Comparison of ENCODE assay signal across 14 cellular contexts in the genomic region with DNA sequence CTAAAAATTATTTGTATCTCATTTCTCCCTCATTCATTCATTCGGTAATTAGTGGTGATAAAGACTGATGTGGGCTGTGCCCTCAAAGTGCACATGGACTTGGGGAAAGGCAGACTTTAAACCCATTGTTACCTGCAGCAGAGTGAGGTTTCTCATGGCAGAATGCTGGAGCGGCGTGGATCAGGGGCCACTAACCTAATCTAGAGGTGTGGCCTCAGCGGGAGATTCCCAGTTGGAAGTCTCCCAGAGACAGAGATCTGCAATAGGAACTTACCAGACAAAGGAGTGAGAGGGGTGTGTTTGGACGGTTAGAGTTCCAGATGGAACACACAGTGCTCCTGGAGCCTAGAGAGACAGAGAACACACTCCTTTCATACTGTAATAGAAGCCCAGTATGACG.
DNase-seq lines count a peak whose midpoint lies in the region; ATAC-seq and TF ChIP-seq lines count a peak whose summit lies in the region.
"Had no signal": no experiment of that assay in that cellular context is flagged by ENCODE, and none has a peak within 500 bp of the region (broad histone marks: within the 10 kb centered on the region; RNA-seq: fewer than 3 reads in every experiment).

No MANE protein-coding gene starts in this region.

- WGBS in mesendoderm (ENCODE audit: extremely low coverage, insufficient coverage, low lambda C conversion rate), result no CpG with 5 or more reads among the region's 6 CpGs

- peaks cover 0 to 15% of the 10 kb centered on the region in 2 donors for H3K36me3 Mint-ChIP-seq in activated naive CD4-positive, alpha-beta T cell treated with anti-CD3 and anti-CD28 coated beads, Interleukin-2, amount 50 U/mL, for 72 hours
- H3K36me3 Mint-ChIP-seq in activated naive CD4-positive, alpha-beta T cell treated with anti-CD3 and anti-CD28 coated beads, Interleukin-2, amount 10 ng/mL, durations not matched to agents 7 days and 5 days, result peaks cover 35% of the 10 kb centered on the region
- peaks cover 37 to 50% (median 43%) of the 10 kb centered on the region in 3 donors for H3K36me3 Mint-ChIP-seq in immature natural killer cell

- H3K9me3 Mint-ChIP-seq in activated naive CD4-positive, alpha-beta T cell treated with anti-CD3 and anti-CD28 coated beads, Interleukin-2, amount 50 U/mL, for 72 hours, result no peaks in the 10 kb centered on the region
- no peaks in the 10 kb centered on the region for H3K9me3 Mint-ChIP-seq in activated naive CD4-positive, alpha-beta T cell treated with anti-CD3 and anti-CD28 coated beads, Interleukin-2, amount 10 ng/mL, durations not matched to agents 7 days and 5 days
- H3K9me3 Mint-ChIP-seq in immature natural killer cell, result no peaks in the 10 kb centered on the region
- H3K9me3 Mint-ChIP-seq: CD8-positive, alpha-beta T cell; H9 had no signal

- no peak overlapping the region for H2BK5ac ChIP-seq in mesendoderm (ENCODE audit: low read length)

- H3K4me1 ChIP-seq in mesendoderm (ENCODE audit: control insufficient read depth, low read depth, low read length), result no peaks in the 10 kb centered on the region
- H3K4me1 ChIP-seq: BLaER1 treated with 17β-estradiol and CSF1 and Interleukin-3, amounts not matched to agents 10 nM and 100 nM had no signal

- no peak for TF ChIP-seq RAD21 in Ishikawa (IDR thresholded peaks at IDR 0.05; ENCODE audit: low read depth)

- no peak overlapping the region for H3K9ac ChIP-seq in mesendoderm (ENCODE audit: low read length)
- H3K9ac ChIP-seq: BLaER1 treated with 17β-estradiol and CSF1 and Interleukin-3, amounts not matched to agents 10 nM and 100 nM had no signal

- ATAC-seq in activated naive CD4-positive, alpha-beta T cell treated with anti-CD3 and anti-CD28 coated beads, Interleukin-2, amount 50 U/mL, for 72 hours, result no peak
- ATAC-seq in GM18861 (IDR thresholded peaks at IDR 0.05; ENCODE audit: unreplicated experiment), result no peak
- ATAC-seq: CD8-positive, alpha-beta T cell; HepG2 had no signal

- no peaks in the 10 kb centered on the region for H3K79me1 ChIP-seq in mesendoderm (ENCODE audit: low read length)

- H3K36me3 ChIP-seq in mesendoderm (ENCODE audit: control insufficient read depth, insufficient read depth, low read length), result no peaks in the 10 kb centered on the region

- no peak for TF ChIP-seq EP300 in Ishikawa (IDR thresholded peaks at IDR 0.05; ENCODE audit: borderline replicate concordance)

- no peak overlapping the region for H3K18ac ChIP-seq in mesendoderm (ENCODE audit: low read length)

- no peak overlapping the region for H4K8ac ChIP-seq in mesendoderm (ENCODE audit: low read depth, low read length)

- H3K4me3 ChIP-seq in mesendoderm (ENCODE audit: low read length), result no peak overlapping the region
- H3K4me3 ChIP-seq: BLaER1 treated with 17β-estradiol and CSF1 and Interleukin-3, amounts not matched to agents 10 nM and 100 nM had no signal

- H3K27ac ChIP-seq in mesendoderm (ENCODE audit: low read depth, low read length), result no peak overlapping the region
- H3K27ac ChIP-seq: BLaER1 treated with 17β-estradiol and CSF1 and Interleukin-3, amounts not matched to agents 10 nM and 100 nM had no signal

- H3K4ac ChIP-seq in mesendoderm (ENCODE audit: low read depth, low read length), result no peak overlapping the region

- H4K5ac ChIP-seq in mesendoderm (ENCODE audit: low read length), result no peak overlapping the region

- H3K4me1 Mint-ChIP-seq in activated naive CD4-positive, alpha-beta T cell treated with anti-CD3 and anti-CD28 coated beads, Interleukin-2, amount 10 ng/mL, durations not matched to agents 7 days and 5 days, result peaks cover 2% of the 10 kb centered on the region
- peaks cover 6% of the 10 kb centered on the region in 2 donors for H3K4me1 Mint-ChIP-seq in immature natural killer cell
- H3K4me1 Mint-ChIP-seq: B cell had no signal

- H3K4me3 Mint-ChIP-seq in activated naive CD4-positive, alpha-beta T cell treated with anti-CD3 and anti-CD28 coated beads, Interleukin-2, amount 10 ng/mL, durations not matched to agents 7 days and 5 days, result no peak overlapping the region
- no peak overlapping the region for H3K4me3 Mint-ChIP-seq in immature natural killer cell
- H3K4me3 Mint-ChIP-seq: B cell; CD8-positive, alpha-beta T cell; H9 had no signal

- H3K4me2 ChIP-seq in mesendoderm (ENCODE audit: low read length), result no peak overlapping the region
- H3K4me2 ChIP-seq: BLaER1 treated with 17β-estradiol and CSF1 and Interleukin-3, amounts not matched to agents 10 nM and 100 nM had no signal

- no peaks in the 10 kb centered on the region for H3K27me3 Mint-ChIP-seq in activated naive CD4-positive, alpha-beta T cell treated with anti-CD3 and anti-CD28 coated beads, Interleukin-2, amount 10 ng/mL, durations not matched to agents 7 days and 5 days
- peaks cover 0 to 3% (median 2%) of the 10 kb centered on the region in 3 donors for H3K27me3 Mint-ChIP-seq in immature natural killer cell (ENCODE audit: low read depth in 3 of 3)
- H3K27me3 Mint-ChIP-seq: B cell had no signal

- H3K27ac Mint-ChIP-seq in activated naive CD4-positive, alpha-beta T cell treated with anti-CD3 and anti-CD28 coated beads, Interleukin-2, amount 50 U/mL, for 72 hours, result peak overlapping the region; percentile 1 to 67
- H3K27ac Mint-ChIP-seq in activated naive CD4-positive, alpha-beta T cell treated with anti-CD3 and anti-CD28 coated beads, Interleukin-2, amount 10 ng/mL, durations not matched to agents 7 days and 5 days, result no peak overlapping the region
- H3K27ac Mint-ChIP-seq in immature natural killer cell, result no peak overlapping the region
- H3K27ac Mint-ChIP-seq: B cell; CD8-positive, alpha-beta T cell had no signal

- H2AK5ac ChIP-seq in mesendoderm (ENCODE audit: low read length), result no peak overlapping the region

- H3K79me2 ChIP-seq in mesendoderm (ENCODE audit: control insufficient read depth, insufficient read depth, low read length), result no peaks in the 10 kb centered on the region

- no peak overlapping the region for H2BK15ac ChIP-seq in mesendoderm (replicated peaks; ENCODE audit: low read depth)

- no peak overlapping the region for H2BK120ac ChIP-seq in mesendoderm (ENCODE audit: low read depth, low read length)

- CTCF ChIA-PET in activated naive CD4-positive, alpha-beta T cell treated with anti-CD3 and anti-CD28 coated beads, Interleukin-2, amount 10 ng/mL, durations not matched to agents 7 days and 5 days (lab: Charles Lee), result no interaction called here

- H3K56ac ChIP-seq in mesendoderm (ENCODE audit: low read length), result no peak overlapping the region

- H3K23ac ChIP-seq in mesendoderm (ENCODE audit: low read length), result no peak overlapping the region

- DNase-seq in activated naive CD4-positive, alpha-beta T cell treated with anti-CD3 and anti-CD28 coated beads, Interleukin-2, amount 50 U/mL, for 72 hours (ENCODE audit: low spot score in 2 of 2), result no peak
- no peak for DNase-seq in activated naive CD4-positive, alpha-beta T cell treated with anti-CD3 and anti-CD28 coated beads, Interleukin-2, amount 10 ng/mL, durations not matched to agents 7 days and 5 days
- DNase-seq in mesendoderm (peak; percentile 7), immature natural killer cell (no peak)
- no peak for DNase-seq in activated CD8-positive, alpha-beta memory T cell treated with anti-CD3 and anti-CD28 coated beads for 24 hours
- DNase-seq: Calu3; CD8-positive, alpha-beta T cell; DMS79 treated with DMSO at 0.1 percent for 48 hours had no signal

- no peaks in the 10 kb centered on the region for H3K27me3 ChIP-seq in mesendoderm (ENCODE audit: insufficient read depth, low read length, poor library complexity)
- H3K27me3 ChIP-seq: BLaER1 treated with 17β-estradiol and CSF1 and Interleukin-3, amounts not matched to agents 10 nM and 100 nM had no signal

TF ChIP-seq in Ishikawa, 13 proteins besides CTCF, POLR2A, EP300 and RAD21:
- no peak for TF ChIP-seq EGR1 (IDR thresholded peaks at IDR 0.05)
- TF ChIP-seq MAX (IDR thresholded peaks at IDR 0.05), result peak; percentile 45; the same call in 1 of the 2 replicates

Comparison
In these comparisons a context has a peak if more than half of its experiments do, and no peak if none do; other contexts are left out.
1. H3K27ac Mint-ChIP-seq: peak in activated naive CD4-positive, alpha-beta T cell treated with anti-CD3 and anti-CD28 coated beads, Interleukin-2, amount 50 U/mL, for 72 hours (2 of 2); none in activated naive CD4-positive, alpha-beta T cell treated with anti-CD3 and anti-CD28 coated beads, Interleukin-2, amount 10 ng/mL, durations not matched to agents 7 days and 5 days (single experiment) and immature natural killer cell (0 of 6).